In genomic region chr6:132505158-132505557, GRCh38 we compare ENCODE assay signal across 1 cellular context.
TF ChIP-seq lines count a peak whose summit lies in the region.

No MANE protein-coding gene starts in this region.

TF ChIP-seq in IMR-90, 13 proteins besides CTCF, POLR2A, EP300 and RAD21:
- no peak for TF ChIP-seq CHD1 (IDR thresholded peaks at IDR 0.05; ENCODE audit: low read depth, low read length)
- TF ChIP-seq RFX5 (IDR thresholded peaks at IDR 0.05; ENCODE audit: low read depth, low read length): no peak
